ENCODE assay signal across 30 cellular contexts in genomic region chr12:367972-368371, GRCh38.
"Had no signal": no experiment of that assay in that cellular context is flagged by ENCODE, and none has a peak within 500 bp of the region (broad histone marks: within the 10 kb centered on the region; RNA-seq: fewer than 3 reads in every experiment).

No MANE protein-coding gene starts in this region.

- H3K4me3 ChIP-seq: esophagus muscularis mucosa, gastrocnemius medialis, heart left ventricle had no signal

- H3K4me3 Mint-ChIP-seq: activated CD4-positive, alpha-beta memory T cell treated with anti-CD3 and anti-CD28 coated beads for 36 hours; activated CD4-positive, alpha-beta T cell treated with anti-CD3 and anti-CD28 coated beads for 36 hours; activated CD4-positive, alpha-beta T cell treated with anti-CD3 and anti-CD28 coated beads, Interleukin-2, amount 10 ng/mL, durations not matched to agents 24 days and 14 days; activated CD8-positive, alpha-beta memory T cell treated with anti-CD3 and anti-CD28 coated beads, Interleukin-2, amount 10 ng/mL, durations not matched to agents 7 days and 5 days; activated CD8-positive, alpha-beta T cell treated with anti-CD3 and anti-CD28 coated beads, Interleukin-2, amount 10 ng/mL, durations not matched to agents 7 days and 5 days; activated naive CD4-positive, alpha-beta T cell treated with anti-CD3 and anti-CD28 coated beads for 36 hours; activated naive CD8-positive, alpha-beta T cell had no signal

- H3K27ac ChIP-seq: brain microvascular endothelial cell, esophagus muscularis mucosa, foreskin keratinocyte, gastrocnemius medialis, heart left ventricle had no signal

- DNase-seq: activated CD4-positive, alpha-beta memory T cell treated with anti-CD3 and anti-CD28 coated beads for 36 hours; activated CD4-positive, alpha-beta T cell treated with anti-CD3 and anti-CD28 coated beads for 36 hours; activated CD4-positive, alpha-beta T cell treated with anti-CD3 and anti-CD28 coated beads, Interleukin-2, amount 10 ng/mL, durations not matched to agents 24 days and 14 days; activated CD4-positive, CD25-positive, alpha-beta regulatory T cell; activated CD4-positive, CD25-positive, alpha-beta regulatory T cell treated with anti-CD3 and anti-CD28 coated beads, Interleukin-2, amount 50 U/mL, for 72 hours; activated CD8-positive, alpha-beta memory T cell treated with anti-CD3 and anti-CD28 coated beads, Interleukin-2, amount 10 ng/mL, durations not matched to agents 7 days and 5 days; activated CD8-positive, alpha-beta memory T cell treated with anti-CD3 and anti-CD28 coated beads, Interleukin-2, amount 50 U/mL, for 4 hours; activated CD8-positive, alpha-beta T cell treated with anti-CD3 and anti-CD28 coated beads, Interleukin-2, amount 10 ng/mL, durations not matched to agents 7 days and 5 days; activated effector memory CD4-positive, alpha-beta T cell treated with anti-CD3 and anti-CD28 coated beads, Interleukin-2, amount 50 U/mL, for 16 hours; activated naive CD4-positive, alpha-beta T cell treated with anti-CD3 and anti-CD28 coated beads for 36 hours; activated T-cell treated with anti-CD3 and anti-CD28 coated beads, Interleukin-2, amount 50 U/mL, for 1 hour; amniotic stem cell; anterior cingulate cortex; brain microvascular endothelial cell; cortex of kidney; dermis blood vessel endothelial cell; effector CD8-positive, alpha-beta T cell; erythroblast; foreskin keratinocyte; gastrocnemius medialis; glutamatergic neuron; heart left ventricle; T-helper 2 cell had no signal

- ATAC-seq: activated CD4-positive, alpha-beta T cell treated with anti-CD3 and anti-CD28 coated beads for 36 hours; activated CD8-positive, alpha-beta memory T cell treated with anti-CD3 and anti-CD28 coated beads, Interleukin-2, amount 10 ng/mL, durations not matched to agents 7 days and 5 days; activated CD8-positive, alpha-beta T cell treated with anti-CD3 and anti-CD28 coated beads, Interleukin-2, amount 10 ng/mL, durations not matched to agents 7 days and 5 days; foreskin keratinocyte; gastrocnemius medialis; heart left ventricle had no signal

- H3K4me1 Mint-ChIP-seq: activated CD4-positive, alpha-beta T cell treated with anti-CD3 and anti-CD28 coated beads for 36 hours; activated CD4-positive, alpha-beta T cell treated with anti-CD3 and anti-CD28 coated beads, Interleukin-2, amount 10 ng/mL, durations not matched to agents 24 days and 14 days; activated CD8-positive, alpha-beta memory T cell treated with anti-CD3 and anti-CD28 coated beads, Interleukin-2, amount 10 ng/mL, durations not matched to agents 7 days and 5 days had no signal

- H3K4me1 ChIP-seq: esophagus muscularis mucosa, foreskin keratinocyte, gastrocnemius medialis, heart left ventricle had no signal

- H3K27ac Mint-ChIP-seq: activated CD4-positive, alpha-beta memory T cell treated with anti-CD3 and anti-CD28 coated beads for 36 hours; activated CD4-positive, alpha-beta T cell treated with anti-CD3 and anti-CD28 coated beads for 36 hours; activated CD4-positive, alpha-beta T cell treated with anti-CD3 and anti-CD28 coated beads, Interleukin-2, amount 10 ng/mL, durations not matched to agents 24 days and 14 days; activated CD8-positive, alpha-beta memory T cell treated with anti-CD3 and anti-CD28 coated beads, Interleukin-2, amount 10 ng/mL, durations not matched to agents 7 days and 5 days; activated CD8-positive, alpha-beta T cell treated with anti-CD3 and anti-CD28 coated beads, Interleukin-2, amount 10 ng/mL, durations not matched to agents 7 days and 5 days; activated naive CD4-positive, alpha-beta T cell treated with anti-CD3 and anti-CD28 coated beads for 36 hours; activated naive CD8-positive, alpha-beta T cell; activated T-helper 2 cell treated with anti-CD3 and anti-CD28 coated beads, Interferon-gamma antibody, Interleukin-2, Interleukin-4, amounts not matched to agents 10 μg/mL and 5 μg/mL and 100 μg/mL, durations not matched to agents 14 hours and 24 hours and 36 hours had no signal

- H3K27me3 Mint-ChIP-seq: activated CD4-positive, alpha-beta memory T cell treated with anti-CD3 and anti-CD28 coated beads for 36 hours; activated CD4-positive, alpha-beta T cell treated with anti-CD3 and anti-CD28 coated beads for 36 hours; activated CD4-positive, alpha-beta T cell treated with anti-CD3 and anti-CD28 coated beads, Interleukin-2, amount 10 ng/mL, durations not matched to agents 24 days and 14 days; activated CD8-positive, alpha-beta memory T cell treated with anti-CD3 and anti-CD28 coated beads, Interleukin-2, amount 10 ng/mL, durations not matched to agents 7 days and 5 days; activated naive CD8-positive, alpha-beta T cell had no signal

- FAIRE-seq: astrocyte, bronchial epithelial cell, colon, endometrium had no signal
